Comparison of ENCODE assay signal across 10 cellular contexts in the genomic region with DNA sequence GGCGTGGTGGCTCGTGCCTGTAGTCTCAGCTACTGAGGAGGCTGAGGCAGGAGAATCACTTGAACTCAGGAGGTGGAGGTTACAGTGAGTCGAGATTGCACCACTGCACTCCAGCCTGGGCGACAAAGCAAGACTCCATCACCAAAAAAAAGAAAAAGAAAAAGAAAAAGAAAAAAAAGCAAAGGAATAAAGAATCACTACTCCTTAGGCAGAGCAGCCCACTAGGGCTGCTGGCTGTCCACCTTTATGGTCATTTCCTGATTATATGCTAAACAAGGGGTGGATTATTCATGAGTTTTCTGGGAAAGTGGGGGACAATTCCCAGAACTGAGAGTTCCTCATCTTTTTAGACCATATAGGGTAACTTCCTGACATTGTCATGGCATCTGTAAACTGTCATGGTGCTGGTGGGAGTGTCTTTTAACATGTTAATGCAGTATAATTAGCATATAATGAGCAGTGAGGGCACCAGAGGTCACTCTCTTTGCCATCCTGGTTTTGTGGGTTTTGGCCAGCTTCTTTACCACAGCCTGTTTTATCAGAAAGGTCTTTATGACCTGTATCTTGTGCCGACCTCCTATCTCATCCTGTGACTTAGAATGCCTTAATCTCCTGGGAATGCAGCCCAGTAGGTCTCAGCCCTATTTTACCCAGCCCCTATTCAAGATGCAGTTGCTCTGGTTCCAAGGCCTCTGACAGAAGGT. TPM values are rescaled to one million over a fixed set of nuclear protein-coding genes. Genes with fewer than 3 reads are reported as not detected.
"Had no signal": no experiment of that assay in that cellular context is flagged by ENCODE, and none has a peak within 500 bp of the region (broad histone marks: within the 10 kb centered on the region; RNA-seq: fewer than 3 reads in every experiment).

No MANE protein-coding gene starts in this region.

RNA-seq across cellular contexts. Expression of gene OR4D9, which starts 36.4 kb away (rescaled TPM):
- total RNA-seq: activated T-helper 1 cell treated with anti-CD3 and anti-CD28 coated beads, Interleukin-12 subunit alpha, Interleukin-12 subunit beta, Interleukin-2, Interleukin-4 antibody, amounts not matched to agents 30 ng/mL and 10 ng/mL and 1 ng/mL, durations not matched to agents 14 hours and 24 hours and 36 hours; astrocyte; fibroblast of lung; kidney epithelial cell; lower leg skin; occipital lobe; prostate gland; smooth muscle cell; thyroid gland; vagina had no signal
- polyA plus RNA-seq: fibroblast of lung, smooth muscle cell had no signal

RNA-seq across cellular contexts. Expression of gene OR4D11, which starts 44.4 kb away (rescaled TPM):
- total RNA-seq: activated T-helper 1 cell treated with anti-CD3 and anti-CD28 coated beads, Interleukin-12 subunit alpha, Interleukin-12 subunit beta, Interleukin-2, Interleukin-4 antibody, amounts not matched to agents 30 ng/mL and 10 ng/mL and 1 ng/mL, durations not matched to agents 14 hours and 24 hours and 36 hours; astrocyte; fibroblast of lung; kidney epithelial cell; lower leg skin; occipital lobe; prostate gland; smooth muscle cell; thyroid gland; vagina had no signal
- polyA plus RNA-seq: fibroblast of lung, smooth muscle cell had no signal
